Comparison of ENCODE assay signal across 22 cellular contexts in the genomic region with DNA sequence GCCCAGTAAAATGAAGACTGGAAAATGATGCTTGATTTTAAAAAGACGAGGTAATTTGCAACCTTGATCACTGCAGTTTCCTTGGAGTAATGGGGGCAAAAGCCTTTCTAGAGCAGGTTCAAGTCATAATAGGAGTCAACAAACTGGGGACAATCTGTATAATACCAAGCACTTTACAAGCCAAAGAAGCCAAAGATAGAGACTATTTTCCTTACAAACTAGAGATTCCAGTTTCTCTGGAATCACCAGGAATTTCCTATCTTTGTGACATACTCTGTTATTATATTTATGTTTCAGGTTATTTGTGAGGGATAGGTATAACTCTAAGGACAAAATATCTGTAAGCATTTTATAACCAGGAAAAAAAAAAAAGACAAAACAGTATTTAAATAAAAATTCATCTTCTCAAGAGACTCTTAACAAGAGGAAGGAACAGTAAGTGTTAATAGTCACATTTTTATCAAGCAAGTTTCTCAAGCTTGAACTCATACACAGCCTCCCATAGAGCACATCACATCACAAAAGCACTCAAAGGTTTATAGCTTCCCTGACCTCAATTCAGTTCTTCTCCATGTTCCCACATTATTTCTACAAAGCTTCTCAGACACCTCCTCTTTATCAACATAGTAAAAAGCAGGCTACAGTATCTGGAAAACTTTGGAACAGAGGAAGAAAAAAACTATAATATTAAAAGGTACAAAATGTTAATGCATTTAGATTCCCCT.
"Had no signal": no experiment of that assay in that cellular context is flagged by ENCODE, and none has a peak within 500 bp of the region (broad histone marks: within the 10 kb centered on the region; RNA-seq: fewer than 3 reads in every experiment).

No MANE protein-coding gene starts in this region.

- ATAC-seq: activated CD8-positive, alpha-beta memory T cell treated with anti-CD3 and anti-CD28 coated beads, Interleukin-2, amount 10 ng/mL, durations not matched to agents 7 days and 5 days; activated T-cell treated with anti-CD3 and anti-CD28 coated beads, Interleukin-2, amount 50 U/mL, for 4 hours; PC-3 had no signal

- H3K27me3 ChIP-seq: breast epithelium had no signal

- H3K27ac Mint-ChIP-seq: activated B cell treated with CpG ODN at 0.5 μM for 24 hours; activated CD4-positive, alpha-beta T cell treated with anti-CD3 and anti-CD28 coated beads, Interleukin-2, amount 10 ng/mL, durations not matched to agents 24 days and 14 days; activated CD8-positive, alpha-beta memory T cell treated with anti-CD3 and anti-CD28 coated beads, Interleukin-2, amount 10 ng/mL, durations not matched to agents 7 days and 5 days; activated naive CD4-positive, alpha-beta T cell treated with anti-CD3 and anti-CD28 coated beads for 36 hours; activated naive CD8-positive, alpha-beta T cell; T-helper 1 cell treated with Interleukin-12 subunit alpha and Interleukin-12 subunit beta and Interleukin-4 antibody, amounts not matched to agents 30 μg/mL and 1 μg/mL, for 36 hours had no signal

- H3K4me3 ChIP-seq: breast epithelium had no signal

- H3K9me3 Mint-ChIP-seq: activated B cell treated with CpG ODN at 0.5 μM for 24 hours; activated naive CD4-positive, alpha-beta T cell treated with anti-CD3 and anti-CD28 coated beads for 36 hours; activated T-cell treated with anti-CD3 and anti-CD28 coated beads, Interleukin-2, amount 50 U/mL, for 4 hours; T-helper 1 cell treated with Interleukin-12 subunit alpha and Interleukin-12 subunit beta and Interleukin-4 antibody, amounts not matched to agents 30 μg/mL and 1 μg/mL, for 36 hours had no signal

- H3K4me1 ChIP-seq: breast epithelium had no signal

- H3K27ac ChIP-seq: breast epithelium had no signal

- H3K4me3 Mint-ChIP-seq: activated B cell treated with CpG ODN at 0.5 μM for 24 hours; activated CD4-positive, alpha-beta T cell treated with anti-CD3 and anti-CD28 coated beads, Interleukin-2, amount 10 ng/mL, durations not matched to agents 24 days and 14 days; activated CD8-positive, alpha-beta memory T cell treated with anti-CD3 and anti-CD28 coated beads, Interleukin-2, amount 10 ng/mL, durations not matched to agents 7 days and 5 days; activated naive CD4-positive, alpha-beta T cell treated with anti-CD3 and anti-CD28 coated beads for 36 hours; activated naive CD8-positive, alpha-beta T cell; activated T-cell treated with anti-CD3 and anti-CD28 coated beads, Interleukin-2, amount 50 U/mL, for 4 hours; T-helper 1 cell treated with Interleukin-12 subunit alpha and Interleukin-12 subunit beta and Interleukin-4 antibody, amounts not matched to agents 30 μg/mL and 1 μg/mL, for 36 hours had no signal

- DNase-seq: activated B cell treated with CpG ODN at 0.5 μM for 24 hours; activated CD4-positive, alpha-beta T cell treated with anti-CD3 and anti-CD28 coated beads for 1 hour; activated CD4-positive, alpha-beta T cell treated with anti-CD3 and anti-CD28 coated beads, Interleukin-2, amount 10 ng/mL, durations not matched to agents 24 days and 14 days; activated CD4-positive, alpha-beta T cell treated with anti-CD3 and anti-CD28 coated beads, Interleukin-2, amount 50 U/mL, for 48 hours; activated CD8-positive, alpha-beta memory T cell treated with anti-CD3 and anti-CD28 coated beads, Interleukin-2, amount 10 ng/mL, durations not matched to agents 7 days and 5 days; activated gamma-delta T cell; activated naive CD4-positive, alpha-beta T cell treated with anti-CD3 and anti-CD28 coated beads for 36 hours; activated T-cell treated with anti-CD3 and anti-CD28 coated beads, Interleukin-2, amount 50 U/mL, for 4 hours; anterior cingulate cortex; caudate nucleus; MM.1S; NCI-H1105; NCI-H1436; NCI-H187; NCI-H2081; NCI-H510A treated with DMSO at 0.1 percent for 48 hours; NCI-H69; PC-3; SHP77 treated with DMSO at 0.1 percent for 48 hours had no signal

- H3K27me3 Mint-ChIP-seq: activated B cell treated with CpG ODN at 0.5 μM for 24 hours; activated CD4-positive, alpha-beta T cell treated with anti-CD3 and anti-CD28 coated beads, Interleukin-2, amount 10 ng/mL, durations not matched to agents 24 days and 14 days; activated CD8-positive, alpha-beta memory T cell treated with anti-CD3 and anti-CD28 coated beads, Interleukin-2, amount 10 ng/mL, durations not matched to agents 7 days and 5 days; activated naive CD8-positive, alpha-beta T cell had no signal

- H3K36me3 Mint-ChIP-seq: activated naive CD8-positive, alpha-beta T cell had no signal
